ENCODE assay signal across 8 cellular contexts in the genomic region with DNA sequence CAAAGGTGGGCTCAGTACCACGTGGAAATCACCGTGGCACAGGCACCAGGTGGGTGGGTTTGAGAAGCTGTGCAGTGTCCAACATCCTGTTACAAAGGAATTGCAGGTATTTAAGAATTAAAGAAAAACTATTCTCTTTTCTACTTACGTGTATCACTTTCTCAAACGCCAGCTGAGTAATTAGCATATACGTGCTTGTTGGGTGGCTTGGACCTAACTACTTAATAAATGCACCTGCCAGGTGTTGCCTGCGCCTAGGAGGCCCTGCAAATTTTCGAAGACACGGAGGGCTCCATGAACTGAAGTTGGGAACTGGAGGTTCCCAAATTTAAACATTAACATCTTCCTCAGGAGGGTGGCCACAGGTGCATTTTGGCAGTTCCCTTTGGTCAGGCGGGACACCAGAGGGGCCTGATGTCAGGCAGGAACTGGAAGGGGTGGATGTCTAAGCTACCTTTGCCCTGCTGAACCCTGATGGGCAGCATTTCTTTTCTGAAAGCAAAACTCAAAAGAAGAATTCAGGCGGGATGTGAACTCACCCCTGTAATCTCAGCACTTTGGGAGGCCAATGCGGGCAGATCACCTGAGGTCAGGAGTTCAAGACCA.
A peak's percentile ranks its signal among the peaks of the same experiment; 100 is the strongest.
DNase-seq lines count a peak whose midpoint lies in the region; ATAC-seq, FAIRE-seq and TF ChIP-seq lines count a peak whose summit lies in the region.

No MANE protein-coding gene starts in this region.

- TF ChIP-seq CTCF in C4-2B (conservative IDR thresholded peaks at IDR 0.05) (peak; percentile 35), HFFc6 (IDR thresholded peaks at IDR 0.05) (peak; percentile 33)

- no peaks in the 10 kb centered on the region for H3K27me3 ChIP-seq in muscle layer of colon (ENCODE audit: control insufficient read depth in 1 of 2, insufficient read depth in 2 of 2, low read length in 2 of 2)

- peaks cover 19% of the 10 kb centered on the region for H3K4me1 ChIP-seq in muscle layer of colon (ENCODE audit: insufficient read depth, low read length)

- H3K27ac ChIP-seq in C4-2B (no peak overlapping the region; the same call in 1 of the 2 replicates), muscle layer of colon (ENCODE audit: low read depth, low read length) (peak overlapping the region; percentile 66)

- H3K27me3 Mint-ChIP-seq in HFFc6 (ENCODE audit: insufficient read depth), result peaks cover 26% of the 10 kb centered on the region
- no peaks in the 10 kb centered on the region for H3K27me3 Mint-ChIP-seq in activated naive CD8-positive, alpha-beta T cell

- H3K27ac Mint-ChIP-seq in HFFc6, result no peak overlapping the region
- H3K27ac Mint-ChIP-seq in activated naive CD8-positive, alpha-beta T cell, result no peak overlapping the region

- no peak overlapping the region for H3K9ac ChIP-seq in muscle layer of colon (ENCODE audit: low read length)

- no peak for ATAC-seq in HG03025 (IDR thresholded peaks at IDR 0.05; ENCODE audit: low FRiP score, unreplicated experiment)
- no peak for ATAC-seq in GM21526 (IDR thresholded peaks at IDR 0.05; ENCODE audit: low FRiP score, unreplicated experiment)

- H3K4me3 ChIP-seq in muscle layer of colon (ENCODE audit: low read depth in 1 of 2, low read length in 2 of 2), result peak overlapping the region; percentile 59 to 74

- peak overlapping the region; percentile 80 for H3K4me3 Mint-ChIP-seq in HFFc6
- H3K4me3 Mint-ChIP-seq in activated naive CD8-positive, alpha-beta T cell, result peak overlapping the region; percentile 88

- peaks cover 29% of the 10 kb centered on the region for H3K4me1 Mint-ChIP-seq in HFFc6 (ENCODE audit: low read depth)
- H3K4me1 Mint-ChIP-seq in activated naive CD8-positive, alpha-beta T cell (ENCODE audit: low read depth), result peaks cover 5% of the 10 kb centered on the region

- no peaks in the 10 kb centered on the region for H3K36me3 Mint-ChIP-seq in HFFc6 (ENCODE audit: low read depth)
- no peaks in the 10 kb centered on the region for H3K36me3 Mint-ChIP-seq in activated naive CD8-positive, alpha-beta T cell

- DNase-seq in HFFc6 (no peak), urothelium cell line (ENCODE audit: low spot score) (no peak)
- DNase-seq in stimulated activated CD4-positive, alpha-beta T cell treated with anti-CD3 and anti-CD28 coated beads, Interleukin-2, amount 100 ng/mL, for 48 hours, result no peak

- no peaks in the 10 kb centered on the region for H3K36me3 ChIP-seq in muscle layer of colon (ENCODE audit: insufficient read depth, low read length)

- no peaks in the 10 kb centered on the region for H3K9me3 Mint-ChIP-seq in HFFc6
- H3K9me3 Mint-ChIP-seq in activated naive CD8-positive, alpha-beta T cell (ENCODE audit: low read depth), result no peaks in the 10 kb centered on the region

- no peaks in the 10 kb centered on the region for H3K9me3 ChIP-seq in muscle layer of colon (ENCODE audit: low read length)

- no peak for FAIRE-seq in urothelium cell line (lab: Jason Lieb, UNC)
